8 cellular contexts compared by ENCODE assay signal in genomic region chr19:47113446-47114348, GRCh38. TPM values are rescaled to one million over a fixed set of nuclear protein-coding genes. Genes with fewer than 3 reads are reported as not detected.
A peak's percentile ranks its signal among the peaks of the same experiment; 100 is the strongest.
DNase-seq lines count a peak whose midpoint lies in the region; ATAC-seq and TF ChIP-seq lines count a peak whose summit lies in the region.

Gene ZC3H4, minus strand, starts transcription at chr19:47113776. Its CDS starts 1,192 bp downstream, at chr19:47112584.

- in situ Hi-C loops in T47D (cut with HindIII; ENCODE audit: low pct_unique_long_range_greater_than_20kb, low sequenced_read_pairs): no loop called here

- DNase-seq in GM04503 (ENCODE audit: low read depth) (peak; percentile 59), NCI-H2227 treated with DMSO at 0.1 percent for 48 hours (lab: John Stamatoyannopoulos, UW) (peak; percentile 78), WERI-Rb-1 (peak; percentile 96), T47D (ENCODE audit: low read depth in 1 of 2, low spot score in 1 of 2) (peak; percentile 60 to 94)

- TF ChIP-seq CTCF in WERI-Rb-1 (IDR thresholded peaks at IDR 0.05; ENCODE audit: low read depth, low read length): no peak

- H3K9me3 ChIP-seq in WERI-Rb-1 (ENCODE audit: severe bottlenecking) (no peaks in the 10 kb centered on the region), iPS-18a (ENCODE audit: control insufficient read depth, low read depth, low read length) (no peaks in the 10 kb centered on the region), skeletal muscle satellite cell (replicated peaks; ENCODE audit: low read length) (no peaks in the 10 kb centered on the region)

- H3K4me1 ChIP-seq in iPS-18a (ENCODE audit: control insufficient read depth, low read depth, low read length): peaks cover 22% of the 10 kb centered on the region
- peaks cover 17% of the 10 kb centered on the region for H3K4me1 ChIP-seq in skeletal muscle satellite cell (ENCODE audit: control insufficient read depth, insufficient read depth, low read length)

- H3K4me3 ChIP-seq in WERI-Rb-1 (ENCODE audit: low read depth, low read length): peak within 1 kb of the TSS; percentile 97
- peak within 1 kb of the TSS; percentile 94 for H3K4me3 ChIP-seq in iPS-18a (ENCODE audit: low read length)
- peak within 1 kb of the TSS; percentile 84 for H3K4me3 ChIP-seq in skeletal muscle satellite cell (ENCODE audit: low read length)

- H3K4me2 ChIP-seq in skeletal muscle satellite cell (ENCODE audit: low read length): peak within 1 kb of the TSS; percentile 94

- H3K27ac ChIP-seq in WERI-Rb-1: peak within 1 kb of the TSS; percentile 100
- peak within 1 kb of the TSS; percentile 98 for H3K27ac ChIP-seq in iPS-18a (ENCODE audit: low read length)

- H3K36me3 ChIP-seq in WERI-Rb-1 (peaks cover 16% of the 10 kb centered on the region), iPS-18a (ENCODE audit: control insufficient read depth, low read depth, low read length) (peaks cover 12% of the 10 kb centered on the region), skeletal muscle satellite cell (ENCODE audit: insufficient read depth, low read length) (peaks cover 9% of the 10 kb centered on the region)

- ATAC-seq in HG03066 (IDR thresholded peaks at IDR 0.05; ENCODE audit: low read depth, unreplicated experiment): peak; percentile 39
- no peak for ATAC-seq in HG03095 (IDR thresholded peaks at IDR 0.05; ENCODE audit: unreplicated experiment)

- no peaks in the 10 kb centered on the region for H3K27me3 ChIP-seq in WERI-Rb-1 (ENCODE audit: insufficient read depth, low read depth, severe bottlenecking)
- no peaks in the 10 kb centered on the region for H3K27me3 ChIP-seq in iPS-18a (ENCODE audit: control insufficient read depth, insufficient read depth, low read length)
- no peaks in the 10 kb centered on the region for H3K27me3 ChIP-seq in skeletal muscle satellite cell (ENCODE audit: control insufficient read depth, insufficient read depth, low read length)

- H3K9ac ChIP-seq in iPS-18a (ENCODE audit: low read length): peak within 1 kb of the TSS; percentile 100
- H3K9ac ChIP-seq in skeletal muscle satellite cell (ENCODE audit: low read depth, low read length): peak within 1 kb of the TSS; percentile 98

RNA-seq across cellular contexts. Expression of gene ZC3H4, which starts in this region (rescaled TPM):
- 14.2 and 15.3 TPM in 2 replicates for total RNA-seq in skeletal muscle satellite cell (2012; rRNA removed)
